Comparison of ENCODE assay signal across 14 cellular contexts in genomic region chr5:64775288-64775687, GRCh38.
"Had no signal": no experiment of that assay in that cellular context is flagged by ENCODE, and none has a peak within 500 bp of the region (broad histone marks: within the 10 kb centered on the region; RNA-seq: fewer than 3 reads in every experiment).

No MANE protein-coding gene starts in this region.

- H3K4me3 ChIP-seq: gastrocnemius medialis, vagina had no signal

- H3K27me3 ChIP-seq: gastrocnemius medialis, vagina had no signal

- FAIRE-seq: kidney, TTC549 had no signal

- H3K27ac ChIP-seq: epithelial cell of prostate, gastrocnemius medialis, vagina had no signal

- ATAC-seq: gastrocnemius medialis, left ventricle myocardium superior had no signal

- H3K9me3 ChIP-seq: gastrocnemius medialis, vagina had no signal

- DNase-seq: activated B cell treated with CpG ODN at 0.5 μM for 24 hours; activated CD4-positive, alpha-beta T cell treated with anti-CD3 and anti-CD28 coated beads, Interleukin-2, amount 10 ng/mL, durations not matched to agents 24 days and 14 days; central memory CD4-positive, alpha-beta T cell; cortex of kidney; effector memory CD4-positive, alpha-beta T cell; gastrocnemius medialis; kidney; left ventricle myocardium superior; mesenchymal stem cell; nephron progenitor cell; stimulated activated CD4-positive, alpha-beta T cell treated with anti-CD3 and anti-CD28 coated beads, Interleukin-4, amount 100 ng/mL, for 1 hour had no signal

- H3K36me3 ChIP-seq: gastrocnemius medialis had no signal
